Comparison of ENCODE assay signal across 15 cellular contexts in the genomic region with DNA sequence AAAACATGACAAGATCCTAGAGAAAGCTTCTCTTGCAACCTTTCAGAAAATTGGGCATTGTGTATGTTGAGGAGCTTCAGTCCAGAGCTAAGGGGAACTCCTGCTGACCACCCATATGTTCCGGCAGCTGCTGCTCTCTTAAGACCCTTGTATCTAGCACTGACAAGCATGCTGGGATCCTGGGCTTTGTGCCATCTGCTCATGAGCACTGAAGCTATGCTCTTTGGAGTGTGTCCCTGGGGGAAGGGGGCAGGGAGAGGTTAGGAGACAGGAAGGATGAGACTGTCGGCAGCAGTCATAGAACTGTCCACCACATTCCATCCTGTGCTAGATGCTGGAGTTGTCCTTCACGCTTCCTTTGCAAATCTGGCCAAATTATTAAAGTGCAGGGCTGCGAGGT.
A peak's percentile ranks its signal among the peaks of the same experiment; 100 is the strongest.
DNase-seq lines count a peak whose midpoint lies in the region; ATAC-seq and TF ChIP-seq lines count a peak whose summit lies in the region.
"Had no signal": no experiment of that assay in that cellular context is flagged by ENCODE, and none has a peak within 500 bp of the region (broad histone marks: within the 10 kb centered on the region; RNA-seq: fewer than 3 reads in every experiment).

No MANE protein-coding gene starts in this region.

- TF ChIP-seq CTCF in GM10266 (IDR thresholded peaks at IDR 0.05; ENCODE audit: control insufficient read depth, insufficient read depth, low read depth, missing control alignments): no peak

- DNase-seq in D341Med (ENCODE audit: low spot score) (peak; percentile 41), NCI-H1694 (lab: John Stamatoyannopoulos, UW) (peak; percentile 77), NCI-H82 (lab: John Stamatoyannopoulos, UW) (peak; percentile 98), pons (ENCODE audit: low spot score) (peak; percentile 73), GM10266 (ENCODE audit: extremely low spot score) (no peak), ecto neural progenitor cell (ENCODE audit: low spot score) (no peak)
- DNase-seq: activated CD4-positive, alpha-beta T cell treated with anti-CD3 and anti-CD28 coated beads, Interleukin-2, amount 50 U/mL, for 48 hours; activated effector memory CD4-positive, alpha-beta T cell treated with anti-CD3 and anti-CD28 coated beads, Interleukin-2, amount 50 U/mL, for 16 hours; brain microvascular endothelial cell; mesenchymal stem cell; spleen; stimulated activated CD4-positive, alpha-beta T cell treated with anti-CD3 and anti-CD28 coated beads, Interleukin-4, amount 100 ng/mL, for 24 hours; stimulated activated naive CD4-positive, alpha-beta T cell treated with Interleukin-2 at 50 U/mL for 16 hours had no signal

- ATAC-seq in HG02840 (IDR thresholded peaks at IDR 0.05; ENCODE audit: low FRiP score, unreplicated experiment): no peak
- ATAC-seq: WTC11 had no signal

Comparison
In these comparisons a context has a peak if more than half of its experiments do, and no peak if none do; other contexts are left out.
1. DNase-seq: peak in D341Med (single experiment), NCI-H1694 (single experiment), NCI-H82 (single experiment) and pons (single experiment); none in GM10266 (single experiment) and ecto neural progenitor cell (single experiment).